ENCODE assay signal across 14 cellular contexts in genomic region chr2:81481242-81481993, GRCh38.
DNase-seq lines count a peak whose midpoint lies in the region; ATAC-seq and TF ChIP-seq lines count a peak whose summit lies in the region.
"Had no signal": no experiment of that assay in that cellular context is flagged by ENCODE, and none has a peak within 500 bp of the region (broad histone marks: within the 10 kb centered on the region; RNA-seq: fewer than 3 reads in every experiment).

No MANE protein-coding gene starts in this region.

- 91 to 92% methylated on average over 39 of the region's 39 CpGs for WGBS in heart right ventricle, 2 donors
- WGBS in endodermal cell (ENCODE audit: insufficient coverage in 1 of 2, insufficient read length in 1 of 2), 2 experiments, result 94% methylated on average over 22 to 39 of the region's 39 CpGs
- WGBS in prostate gland, result 92% methylated on average over 27 of the region's 39 CpGs

- no peak overlapping the region for H3K9ac ChIP-seq in endodermal cell (ENCODE audit: extremely low read depth, low read length, poor library complexity, severe bottlenecking)

- H3K9me3 Mint-ChIP-seq in endodermal cell, result peaks cover 8% of the 10 kb centered on the region

- intact Hi-C loops in left ventricle myocardium inferior (cut with micrococcal nuclease), result no loop called here
- intact Hi-C loops in heart right ventricle (cut with DNase I), result no loop called here
- intact Hi-C loops in upper lobe of right lung (cut with DNase I), result no loop called here
- intact Hi-C loops in prostate gland (cut with DNase I), result no loop called here

- DNase-seq in left ventricle myocardium inferior, result peak; percentile 11
- no peak for DNase-seq in heart right ventricle
- peak; percentile 81 to 87 for DNase-seq in NCI-H526 (lab: John Stamatoyannopoulos, UW)
- DNase-seq in endodermal cell, result no peak
- DNase-seq in upper lobe of right lung, result peak; percentile 58
- DNase-seq in prostate gland (ENCODE audit: low spot score), result no peak
- no peak for DNase-seq in ureter (ENCODE audit: low spot score)
- DNase-seq in NCI-H524 treated with DMSO at 0.1 percent for 48 hours (lab: John Stamatoyannopoulos, UW), result no peak
- DNase-seq: ACHN; activated CD8-positive, alpha-beta T cell treated with anti-CD3 and anti-CD28 coated beads, Interleukin-2, amount 10 ng/mL, durations not matched to agents 7 days and 5 days; activated naive CD4-positive, alpha-beta T cell treated with Interleukin-2 at 50 U/mL for 16 hours had no signal

- H3K36me3 Mint-ChIP-seq in endodermal cell (ENCODE audit: low read depth), result no peaks in the 10 kb centered on the region

- H3K4me3 ChIP-seq in left ventricle myocardium inferior (no peak overlapping the region), heart right ventricle (no peak overlapping the region), endodermal cell (ENCODE audit: low read length) (no peak overlapping the region), upper lobe of right lung (no peak overlapping the region), prostate gland (no peak overlapping the region)
- H3K4me3 ChIP-seq: breast epithelium, hepatocyte, vagina had no signal

- no peaks in the 10 kb centered on the region for H3K27me3 Mint-ChIP-seq in endodermal cell (ENCODE audit: insufficient read depth)

- H3K4me1 ChIP-seq in left ventricle myocardium inferior, result no peaks in the 10 kb centered on the region
- H3K4me1 ChIP-seq in heart right ventricle, result no peaks in the 10 kb centered on the region
- H3K4me1 ChIP-seq in endodermal cell (ENCODE audit: control insufficient read depth, insufficient read depth, low read length), result no peaks in the 10 kb centered on the region
- H3K4me1 ChIP-seq in upper lobe of right lung, result no peaks in the 10 kb centered on the region
- no peaks in the 10 kb centered on the region for H3K4me1 ChIP-seq in prostate gland (replicated peaks)
- H3K4me1 ChIP-seq: breast epithelium, vagina had no signal

- H3K4me1 Mint-ChIP-seq in endodermal cell, result no peaks in the 10 kb centered on the region

- H3K36me3 ChIP-seq in left ventricle myocardium inferior, result no peaks in the 10 kb centered on the region
- no peaks in the 10 kb centered on the region for H3K36me3 ChIP-seq in heart right ventricle
- H3K36me3 ChIP-seq in endodermal cell (ENCODE audit: control insufficient read depth, insufficient read depth, low read length), result no peaks in the 10 kb centered on the region
- H3K36me3 ChIP-seq in upper lobe of right lung, result no peaks in the 10 kb centered on the region
- H3K36me3 ChIP-seq in prostate gland, result no peaks in the 10 kb centered on the region
- H3K36me3 ChIP-seq: breast epithelium, vagina had no signal

- H3K27me3 ChIP-seq in left ventricle myocardium inferior (ENCODE audit: low read depth) (no peaks in the 10 kb centered on the region), heart right ventricle (no peaks in the 10 kb centered on the region), endodermal cell (ENCODE audit: control insufficient read depth, insufficient read depth, low read length, poor library complexity, severe bottlenecking) (no peaks in the 10 kb centered on the region), upper lobe of right lung (no peaks in the 10 kb centered on the region), prostate gland (replicated peaks; ENCODE audit: insufficient read depth) (no peaks in the 10 kb centered on the region)
- H3K27me3 ChIP-seq: breast epithelium, hepatocyte, vagina had no signal

- TF ChIP-seq POLR2A in prostate gland (IDR thresholded peaks at IDR 0.05), result no peak

- TF ChIP-seq CTCF in left ventricle myocardium inferior (IDR thresholded peaks at IDR 0.05; ENCODE audit: borderline replicate concordance), result no peak
- TF ChIP-seq CTCF in heart right ventricle (IDR thresholded peaks at IDR 0.05), result no peak
- no peak for TF ChIP-seq CTCF in endodermal cell (conservative IDR thresholded peaks at IDR 0.05)
- TF ChIP-seq CTCF in upper lobe of right lung (IDR thresholded peaks at IDR 0.05), result no peak
- TF ChIP-seq CTCF in prostate gland (IDR thresholded peaks at IDR 0.05), result no peak

- peak overlapping the region; percentile 9 for H3K4me3 Mint-ChIP-seq in endodermal cell
- H3K4me3 Mint-ChIP-seq: activated CD8-positive, alpha-beta T cell treated with anti-CD3 and anti-CD28 coated beads, Interleukin-2, amount 10 ng/mL, durations not matched to agents 7 days and 5 days had no signal

- H3K27ac ChIP-seq in left ventricle myocardium inferior (replicated peaks), result no peak overlapping the region
- H3K27ac ChIP-seq in heart right ventricle, result no peak overlapping the region
- H3K27ac ChIP-seq in endodermal cell (ENCODE audit: low read depth, low read length), result no peak overlapping the region
- H3K27ac ChIP-seq in upper lobe of right lung, result no peak overlapping the region
- no peak overlapping the region for H3K27ac ChIP-seq in prostate gland
- H3K27ac ChIP-seq: breast epithelium, hepatocyte, vagina had no signal

- H3K9me3 ChIP-seq in left ventricle myocardium inferior (replicated peaks) (peaks cover 13% of the 10 kb centered on the region), heart right ventricle (peaks cover 0 to 54% (median 0%) of the 10 kb centered on the region in 11 donors), endodermal cell (ENCODE audit: control insufficient read depth, low read length) (no peaks in the 10 kb centered on the region), upper lobe of right lung (no peaks in the 10 kb centered on the region), prostate gland (no peaks in the 10 kb centered on the region)
- H3K9me3 ChIP-seq: vagina had no signal

- ATAC-seq in heart right ventricle (no peak), upper lobe of right lung (peak; percentile 47)
- ATAC-seq: activated CD8-positive, alpha-beta T cell treated with anti-CD3 and anti-CD28 coated beads, Interleukin-2, amount 10 ng/mL, durations not matched to agents 7 days and 5 days had no signal

- H3K27ac Mint-ChIP-seq in endodermal cell, result no peak overlapping the region
- H3K27ac Mint-ChIP-seq: activated CD8-positive, alpha-beta T cell treated with anti-CD3 and anti-CD28 coated beads, Interleukin-2, amount 10 ng/mL, durations not matched to agents 7 days and 5 days had no signal

Comparison
In these comparisons a context has a peak if more than half of its experiments do, and no peak if none do; other contexts are left out.
1. DNase-seq: peak in left ventricle myocardium inferior (single experiment), NCI-H526 (2 of 2) and upper lobe of right lung (single experiment); none in heart right ventricle (0 of 2), endodermal cell (single experiment), prostate gland (single experiment), ureter (single experiment) and NCI-H524 treated with DMSO at 0.1 percent for 48 hours (single experiment).